24 cellular contexts compared by ENCODE assay signal in the genomic region with DNA sequence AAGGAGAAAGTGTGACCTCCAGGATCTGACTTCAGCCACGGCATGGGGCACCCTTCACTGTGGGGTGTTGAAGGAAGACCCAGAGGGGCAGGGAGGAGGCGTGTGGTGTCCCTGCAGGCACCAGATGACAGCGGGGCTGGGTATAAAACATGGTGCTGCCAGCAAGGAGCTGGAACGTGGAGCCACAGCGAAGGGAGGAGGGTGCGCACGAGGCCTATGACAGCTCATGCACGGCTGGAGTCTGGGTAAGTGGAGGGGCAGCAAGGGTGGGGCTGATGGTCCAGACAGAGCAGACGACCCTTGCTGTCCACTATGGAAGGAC. TPM values are rescaled to one million over a fixed set of nuclear protein-coding genes. Genes with fewer than 3 reads are reported as not detected.
A peak's percentile ranks its signal among the peaks of the same experiment; 100 is the strongest.
DNase-seq lines count a peak whose midpoint lies in the region; ATAC-seq, FAIRE-seq and TF ChIP-seq lines count a peak whose summit lies in the region.
"Had no signal": no experiment of that assay in that cellular context is flagged by ENCODE, and none has a peak within 500 bp of the region (broad histone marks: within the 10 kb centered on the region; RNA-seq: fewer than 3 reads in every experiment).

No MANE protein-coding gene starts in this region.

- TF ChIP-seq CTCF in Calu3 (IDR thresholded peaks at IDR 0.05; ENCODE audit: unreplicated experiment) (no peak), K562 (IDR thresholded peaks at IDR 0.05 in 2 of 3, conservative IDR thresholded peaks at IDR 0.05 in 1 of 3; ENCODE audit: insufficient read depth in 2 of 3, low read depth in 1 of 3, low read length in 3 of 3) (no peak), neural crest cell (conservative IDR thresholded peaks at IDR 0.05) (no peak)

- no peak overlapping the region for H3K4me3 ChIP-seq in K562
- H3K4me3 ChIP-seq: coronary artery, gastrocnemius medialis, tibial nerve had no signal

- peak overlapping the region; percentile 57 for H3K27ac Mint-ChIP-seq in T-helper 2 cell treated with Interferon-gamma antibody and Interleukin-4, amounts not matched to agents 5 μg/mL and 100 μg/mL, for 36 hours
- peak overlapping the region; percentile 76 for H3K27ac Mint-ChIP-seq in Calu3 (ENCODE audit: unreplicated experiment)
- peak overlapping the region; percentile 62 for H3K27ac Mint-ChIP-seq in neural crest cell (ENCODE audit: unreplicated experiment)
- H3K27ac Mint-ChIP-seq: activated CD8-positive, alpha-beta memory T cell treated with anti-CD3 and anti-CD28 coated beads, Interleukin-2, amount 10 ng/mL, durations not matched to agents 7 days and 5 days had no signal

- no peaks in the 10 kb centered on the region for H3K4me1 Mint-ChIP-seq in T-helper 2 cell treated with Interferon-gamma antibody and Interleukin-4, amounts not matched to agents 5 μg/mL and 100 μg/mL, for 36 hours (ENCODE audit: low read depth)
- peaks cover 23% of the 10 kb centered on the region for H3K4me1 Mint-ChIP-seq in Calu3 (ENCODE audit: low read depth, unreplicated experiment)
- H3K4me1 Mint-ChIP-seq in neural crest cell: no peaks in the 10 kb centered on the region

- TF ChIP-seq EP300 in K562 (IDR thresholded peaks at IDR 0.05; ENCODE audit: low read length): no peak

- ATAC-seq in K562 (no peak), GM18519 (IDR thresholded peaks at IDR 0.05; ENCODE audit: low FRiP score, unreplicated experiment) (no peak), SK-N-SH treated with all-trans-retinoic acid at 6 μM for 48 hours (no peak)
- ATAC-seq: activated CD8-positive, alpha-beta memory T cell treated with anti-CD3 and anti-CD28 coated beads, Interleukin-2, amount 10 ng/mL, durations not matched to agents 7 days and 5 days; gastrocnemius medialis; naive thymus-derived CD4-positive, alpha-beta T cell; T-cell had no signal

- peaks cover 0 to 25% of the 10 kb centered on the region in 2 experiments; a peak in 2 of 5 replicates for H3K4me1 ChIP-seq in K562 (replicated peaks in 1 of 2; ENCODE audit: control insufficient read depth in 2 of 2, insufficient read depth in 2 of 2, low read length in 2 of 2)
- H3K4me1 ChIP-seq: gastrocnemius medialis had no signal

- H3K36me3 Mint-ChIP-seq in T-helper 2 cell treated with Interferon-gamma antibody and Interleukin-4, amounts not matched to agents 5 μg/mL and 100 μg/mL, for 36 hours (ENCODE audit: low read depth): no peaks in the 10 kb centered on the region
- peaks cover 23% of the 10 kb centered on the region for H3K36me3 Mint-ChIP-seq in Calu3 (ENCODE audit: insufficient read depth, unreplicated experiment)
- peaks cover 14% of the 10 kb centered on the region for H3K36me3 Mint-ChIP-seq in neural crest cell (ENCODE audit: low read depth)
- H3K36me3 Mint-ChIP-seq: T-cell had no signal

- no peaks in the 10 kb centered on the region for H3K9me3 Mint-ChIP-seq in T-helper 2 cell treated with Interferon-gamma antibody and Interleukin-4, amounts not matched to agents 5 μg/mL and 100 μg/mL, for 36 hours
- H3K9me3 Mint-ChIP-seq in Calu3 (ENCODE audit: low read depth, unreplicated experiment) (peaks cover 19% of the 10 kb centered on the region), neural crest cell (no peaks in the 10 kb centered on the region)

- H3K4me3 Mint-ChIP-seq in T-helper 2 cell treated with Interferon-gamma antibody and Interleukin-4, amounts not matched to agents 5 μg/mL and 100 μg/mL, for 36 hours: no peak overlapping the region
- H3K4me3 Mint-ChIP-seq in Calu3 (ENCODE audit: low read depth, unreplicated experiment): no peak overlapping the region
- no peak overlapping the region for H3K4me3 Mint-ChIP-seq in neural crest cell
- H3K4me3 Mint-ChIP-seq: activated CD8-positive, alpha-beta memory T cell treated with anti-CD3 and anti-CD28 coated beads, Interleukin-2, amount 10 ng/mL, durations not matched to agents 7 days and 5 days had no signal

- peaks cover 12% of the 10 kb centered on the region for H3K9me3 ChIP-seq in K562 (replicated peaks; ENCODE audit: control insufficient read depth, insufficient read depth, low read depth, low read length)
- H3K9me3 ChIP-seq: gastrocnemius medialis had no signal

- H3K4me2 ChIP-seq in K562 (ENCODE audit: insufficient read depth, low read length): no peak overlapping the region

- H3K27me3 ChIP-seq in K562 (ENCODE audit: control insufficient read depth in 2 of 2, insufficient read depth in 2 of 2, low read length in 2 of 2): peaks cover 0 to 40% of the 10 kb centered on the region in 2 experiments; a peak in 2 of 5 replicates
- H3K27me3 ChIP-seq: gastrocnemius medialis, tibial nerve had no signal

- in situ Hi-C loops in K562 (cut with MboI): no loop called here

- FAIRE-seq in K562 (lab: Jason Lieb, UNC): no peak

- POLR2A ChIA-PET in K562 (lab: Yijun Ruan, JAX): no interaction called here

- no peak for DNase-seq in T-helper 2 cell treated with Interferon-gamma antibody and Interleukin-4, amounts not matched to agents 5 μg/mL and 100 μg/mL, for 36 hours (ENCODE audit: low spot score)
- no peak for DNase-seq in T-helper 2 cell
- no peak for DNase-seq in Calu3
- no peak for DNase-seq in K562 (ENCODE audit: extremely low read depth in 1 of 4, low spot score in 3 of 4)
- no peak for DNase-seq in neural crest cell (ENCODE audit: low read depth, low spot score)
- no peak for DNase-seq in UCSD-AML1 (lab: John Stamatoyannopoulos, UW; ENCODE audit: unreplicated experiment)
- DNase-seq: activated gamma-delta T cell treated with Interleukin-2 at 50 U/mL for 16 hours; DMS153; HCEC 1CT; MM.1S; NCI-H1694 treated with DMSO at 0.1 percent for 48 hours; NK-92 treated with Interleukin-12 subunit alpha and Interleukin-12 subunit beta, amount 100 ng/mL, for 24 hours had no signal

- CTCF ChIA-PET in Calu3 (lab: Charles Lee): no interaction called here
- CTCF ChIA-PET in K562 (lab: Yijun Ruan, JAX; ENCODE audit: low intra/inter-chr PET ratio): interaction anchor here (0.6 to 1.0 kb wide), 2 partner anchors 9 to 21 kb away, joined by 3 read pairs; no protein-coding TSS in a partner anchor

- no peak overlapping the region for H2AFZ ChIP-seq in K562 (ENCODE audit: low read depth, low read length)

- H3K79me2 ChIP-seq in K562 (ENCODE audit: control insufficient read depth, insufficient read depth, low read length): no peaks in the 10 kb centered on the region

- H3K9ac ChIP-seq in K562 (ENCODE audit: insufficient read depth in 1 of 2, low read depth in 2 of 2, low read length in 2 of 2): no peak overlapping the region

- no peak for TF ChIP-seq POLR2A in K562 (conservative IDR thresholded peaks at IDR 0.05)

- TF ChIP-seq RAD21 in K562 (CRISPR knock-in tag; conservative IDR thresholded peaks at IDR 0.05 in 1 of 2, IDR thresholded peaks at IDR 0.05 in 1 of 2): no peak

- no peak overlapping the region for H3K27ac ChIP-seq in K562 (ENCODE audit: extremely low read depth, low read depth, low read length)
- H3K27ac ChIP-seq: 22Rv1, coronary artery, gastrocnemius medialis, tibial nerve had no signal

- H3K36me3 ChIP-seq in K562 (ENCODE audit: control insufficient read depth, insufficient read depth, low read length): no peaks in the 10 kb centered on the region

- no peaks in the 10 kb centered on the region for H4K20me1 ChIP-seq in K562 (replicated peaks; ENCODE audit: control insufficient read depth, insufficient read depth, low read length)

- H3K27me3 Mint-ChIP-seq in T-helper 2 cell treated with Interferon-gamma antibody and Interleukin-4, amounts not matched to agents 5 μg/mL and 100 μg/mL, for 36 hours (ENCODE audit: low read depth): no peaks in the 10 kb centered on the region
- H3K27me3 Mint-ChIP-seq in Calu3 (ENCODE audit: unreplicated experiment) (peaks cover 46% of the 10 kb centered on the region), neural crest cell (ENCODE audit: low read depth) (peaks cover 5% of the 10 kb centered on the region)
- H3K27me3 Mint-ChIP-seq: activated CD8-positive, alpha-beta memory T cell treated with anti-CD3 and anti-CD28 coated beads, Interleukin-2, amount 10 ng/mL, durations not matched to agents 7 days and 5 days; naive thymus-derived CD4-positive, alpha-beta T cell; T-cell had no signal

- intact Hi-C loops in Calu3 (cut with micrococcal nuclease; ENCODE audit: unreplicated experiment) (no loop called here), K562 (cut with micrococcal nuclease) (no loop called here)

- WGBS in K562 (ENCODE audit: insufficient coverage, low coverage, missing lambda C conversion rate): 35% methylated on average over 5 of the region's 9 CpGs

- BruUV-seq in Calu3 (replicated peaks; lab: Mats Ljungman, UMichigan) (no TSS peak), K562 (replicated peaks; lab: Mats Ljungman, UMichigan) (no TSS peak)

- no peaks in the 10 kb centered on the region for H3K9me1 ChIP-seq in K562 (ENCODE audit: control insufficient read depth, insufficient read depth, low read length)

TF ChIP-seq in SK-N-SH treated with all-trans-retinoic acid at 6 μM for 48 hours, 23 proteins besides CTCF, POLR2A, EP300 and RAD21 (continues in another document):
- no peak for TF ChIP-seq ZNF70 (CRISPR knock-in tag; IDR thresholded peaks at IDR 0.05)

RNA-seq across cellular contexts. Expression of gene FOXL3, which starts 27.8 kb away (rescaled TPM):
- total RNA-seq in Calu3 (2022) (not detected in 2 replicates), K562 (2014; rRNA removed) (not detected in 2 replicates), K562 (2014; rRNA removed; fragmentation: Illumina TruSeq; extraction: Trizol) (not detected in 2 replicates), K562 (2015; rRNA removed; fragmentation: Illumina TruSeq; extraction: Trizol) (not detected in 2 replicates), K562 (2021) (not detected in 2 replicates), neural crest cell (not detected in 2 replicates)
- not detected in 2 replicates for total RNA-seq in K562 (2011; cell fraction: chromatin; rRNA removed; ENCODE audit: low replicate concordance)
- total RNA-seq in K562 (2011; cell fraction: nucleolus; rRNA removed): not detected in 2 replicates
- total RNA-seq in K562 (2011; cell fraction: nucleoplasm; rRNA removed): not detected in 2 replicates
- polyA plus RNA-seq in K562 (2011; rRNA removed) (not detected in 2 replicates), K562 (2014; fragmentation: Illumina TruSeq; extraction: Trizol) (not detected in 2 replicates), K562 (2014; fragmentation: Nextera tagmentation; extraction: Ambion mirVana) (not detected), K562 (2014; rRNA removed) (not detected in 2 replicates)
- not detected in 2 replicates for polyA plus RNA-seq in K562 (2011; cell fraction: cytosol; rRNA removed)
- polyA plus RNA-seq in K562 (2011; cell fraction: nucleus; rRNA removed): not detected in 2 replicates
- polyA plus RNA-seq in K562 (2012): not detected in 2 replicates
- polyA minus RNA-seq in K562 (2011; rRNA and poly(A)+ RNA removed): not detected in 2 replicates
- polyA minus RNA-seq in K562 (2011; cell fraction: cytosol; rRNA and poly(A)+ RNA removed): not detected in 2 replicates
- not detected in 2 replicates for polyA minus RNA-seq in K562 (2011; cell fraction: nucleus; rRNA and poly(A)+ RNA removed)
- total RNA-seq: activated CD8-positive, alpha-beta memory T cell treated with anti-CD3 and anti-CD28 coated beads, Interleukin-2, amount 10 ng/mL, durations not matched to agents 7 days and 5 days; gastrocnemius medialis; lung microvascular endothelial cell; naive thymus-derived CD4-positive, alpha-beta T cell; pulmonary artery endothelial cell; T-cell; tibial nerve had no signal
- polyA plus RNA-seq: BJ; naive thymus-derived CD4-positive, alpha-beta T cell had no signal
